ENCODE assay signal across 1 cellular context in the genomic region with DNA sequence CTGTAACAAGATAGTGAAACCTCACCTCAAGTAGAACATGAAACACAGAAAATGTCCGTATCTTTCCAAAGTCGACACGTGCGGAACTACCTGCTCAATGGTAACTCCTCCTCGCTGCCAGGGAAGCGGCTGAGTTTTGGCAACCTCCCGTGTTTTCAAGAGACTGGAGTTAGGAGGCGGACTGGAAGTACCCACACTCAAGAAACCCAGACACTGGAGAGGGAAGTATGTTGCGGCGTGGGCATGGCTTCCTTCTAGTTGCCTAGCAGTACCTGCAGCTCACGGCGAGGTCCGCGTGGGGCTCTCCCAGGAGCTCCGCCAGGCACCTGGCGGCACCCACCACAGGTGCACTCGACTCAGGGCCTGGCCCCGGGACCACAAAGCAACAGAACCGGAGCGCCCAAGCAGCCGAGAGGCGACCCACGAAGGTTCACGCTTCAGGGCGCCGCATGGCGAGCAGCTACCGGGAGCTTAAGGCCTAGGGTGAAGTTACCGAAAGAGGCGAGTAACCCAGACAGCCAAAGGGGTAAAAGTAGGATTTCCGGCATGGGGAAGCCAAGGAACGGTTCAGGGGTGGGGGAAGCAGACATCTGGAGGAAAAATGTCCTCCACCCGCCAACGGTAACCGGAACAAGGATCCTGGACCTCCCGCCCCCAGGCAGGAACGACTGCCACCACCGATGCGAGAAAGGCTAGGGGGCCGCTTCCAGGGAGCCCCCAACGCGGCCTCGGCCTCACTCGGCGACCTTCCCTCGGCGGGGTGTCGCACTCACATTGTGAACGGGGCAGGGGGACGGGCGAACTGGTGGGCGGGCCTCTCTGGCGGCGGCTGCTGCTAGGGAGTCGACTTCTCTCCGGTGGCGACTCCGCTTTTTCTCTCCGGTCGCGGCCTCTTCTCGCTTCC.
TF ChIP-seq lines count a peak whose summit lies in the region.

No MANE protein-coding gene starts in this region.

TF ChIP-seq in HEK293, 187 proteins besides CTCF, POLR2A, EP300 and RAD21 (continued from another document and continues in another):
- TF ChIP-seq, protein P1, sequence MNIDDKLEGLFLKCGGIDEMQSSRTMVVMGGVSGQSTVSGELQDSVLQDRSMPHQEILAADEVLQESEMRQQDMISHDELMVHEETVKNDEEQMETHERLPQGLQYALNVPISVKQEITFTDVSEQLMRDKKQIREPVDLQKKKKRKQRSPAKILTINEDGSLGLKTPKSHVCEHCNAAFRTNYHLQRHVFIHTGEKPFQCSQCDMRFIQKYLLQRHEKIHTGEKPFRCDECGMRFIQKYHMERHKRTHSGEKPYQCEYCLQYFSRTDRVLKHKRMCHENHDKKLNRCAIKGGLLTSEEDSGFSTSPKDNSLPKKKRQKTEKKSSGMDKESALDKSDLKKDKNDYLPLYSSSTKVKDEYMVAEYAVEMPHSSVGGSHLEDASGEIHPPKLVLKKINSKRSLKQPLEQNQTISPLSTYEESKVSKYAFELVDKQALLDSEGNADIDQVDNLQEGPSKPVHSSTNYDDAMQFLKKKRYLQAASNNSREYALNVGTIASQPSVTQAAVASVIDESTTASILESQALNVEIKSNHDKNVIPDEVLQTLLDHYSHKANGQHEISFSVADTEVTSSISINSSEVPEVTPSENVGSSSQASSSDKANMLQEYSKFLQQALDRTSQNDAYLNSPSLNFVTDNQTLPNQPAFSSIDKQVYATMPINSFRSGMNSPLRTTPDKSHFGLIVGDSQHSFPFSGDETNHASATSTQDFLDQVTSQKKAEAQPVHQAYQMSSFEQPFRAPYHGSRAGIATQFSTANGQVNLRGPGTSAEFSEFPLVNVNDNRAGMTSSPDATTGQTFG (tag by site-specific recombination; IDR thresholded peaks at IDR 0.05; ENCODE audit: borderline replicate concordance): no peak
- TF ChIP-seq, protein P2, sequence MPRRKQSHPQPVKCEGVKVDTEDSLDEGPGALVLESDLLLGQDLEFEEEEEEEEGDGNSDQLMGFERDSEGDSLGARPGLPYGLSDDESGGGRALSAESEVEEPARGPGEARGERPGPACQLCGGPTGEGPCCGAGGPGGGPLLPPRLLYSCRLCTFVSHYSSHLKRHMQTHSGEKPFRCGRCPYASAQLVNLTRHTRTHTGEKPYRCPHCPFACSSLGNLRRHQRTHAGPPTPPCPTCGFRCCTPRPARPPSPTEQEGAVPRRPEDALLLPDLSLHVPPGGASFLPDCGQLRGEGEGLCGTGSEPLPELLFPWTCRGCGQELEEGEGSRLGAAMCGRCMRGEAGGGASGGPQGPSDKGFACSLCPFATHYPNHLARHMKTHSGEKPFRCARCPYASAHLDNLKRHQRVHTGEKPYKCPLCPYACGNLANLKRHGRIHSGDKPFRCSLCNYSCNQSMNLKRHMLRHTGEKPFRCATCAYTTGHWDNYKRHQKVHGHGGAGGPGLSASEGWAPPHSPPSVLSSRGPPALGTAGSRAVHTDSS (tag by site-specific recombination; IDR thresholded peaks at IDR 0.05): no peak
- TF ChIP-seq, protein P3, sequence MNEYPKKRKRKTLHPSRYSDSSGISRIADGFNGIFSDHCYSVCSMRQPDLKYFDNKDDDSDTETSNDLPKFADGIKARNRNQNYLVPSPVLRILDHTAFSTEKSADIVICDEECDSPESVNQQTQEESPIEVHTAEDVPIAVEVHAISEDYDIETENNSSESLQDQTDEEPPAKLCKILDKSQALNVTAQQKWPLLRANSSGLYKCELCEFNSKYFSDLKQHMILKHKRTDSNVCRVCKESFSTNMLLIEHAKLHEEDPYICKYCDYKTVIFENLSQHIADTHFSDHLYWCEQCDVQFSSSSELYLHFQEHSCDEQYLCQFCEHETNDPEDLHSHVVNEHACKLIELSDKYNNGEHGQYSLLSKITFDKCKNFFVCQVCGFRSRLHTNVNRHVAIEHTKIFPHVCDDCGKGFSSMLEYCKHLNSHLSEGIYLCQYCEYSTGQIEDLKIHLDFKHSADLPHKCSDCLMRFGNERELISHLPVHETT (tag by site-specific recombination; IDR thresholded peaks at IDR 0.05): no peak
- no peak for TF ChIP-seq BCL11A (tag by site-specific recombination; IDR thresholded peaks at IDR 0.05; ENCODE audit: low read depth)
- no peak for TF ChIP-seq ZNF510 (tag by site-specific recombination; IDR thresholded peaks at IDR 0.05; ENCODE audit: insufficient replicate concordance)
- no peak for TF ChIP-seq GLI2 (tag by site-specific recombination; IDR thresholded peaks at IDR 0.05; ENCODE audit: borderline replicate concordance, low read depth)
- no peak for TF ChIP-seq ZNF423 (tag by site-specific recombination; IDR thresholded peaks at IDR 0.05)
- TF ChIP-seq ZNF561 (tag by site-specific recombination; IDR thresholded peaks at IDR 0.05; ENCODE audit: borderline replicate concordance): peak; percentile 34; the same call in 1 of the 2 replicates
- no peak for TF ChIP-seq ZNF626 (tag by site-specific recombination; IDR thresholded peaks at IDR 0.05)
- peak; percentile 77 for TF ChIP-seq ZNF121 (tag by site-specific recombination; IDR thresholded peaks at IDR 0.05)
- 0 out of 2 replicates have a peak, but pooled peaks have one; percentile 4 for TF ChIP-seq ZNF585B (tag by site-specific recombination; IDR thresholded peaks at IDR 0.05)
- TF ChIP-seq, protein P4, sequence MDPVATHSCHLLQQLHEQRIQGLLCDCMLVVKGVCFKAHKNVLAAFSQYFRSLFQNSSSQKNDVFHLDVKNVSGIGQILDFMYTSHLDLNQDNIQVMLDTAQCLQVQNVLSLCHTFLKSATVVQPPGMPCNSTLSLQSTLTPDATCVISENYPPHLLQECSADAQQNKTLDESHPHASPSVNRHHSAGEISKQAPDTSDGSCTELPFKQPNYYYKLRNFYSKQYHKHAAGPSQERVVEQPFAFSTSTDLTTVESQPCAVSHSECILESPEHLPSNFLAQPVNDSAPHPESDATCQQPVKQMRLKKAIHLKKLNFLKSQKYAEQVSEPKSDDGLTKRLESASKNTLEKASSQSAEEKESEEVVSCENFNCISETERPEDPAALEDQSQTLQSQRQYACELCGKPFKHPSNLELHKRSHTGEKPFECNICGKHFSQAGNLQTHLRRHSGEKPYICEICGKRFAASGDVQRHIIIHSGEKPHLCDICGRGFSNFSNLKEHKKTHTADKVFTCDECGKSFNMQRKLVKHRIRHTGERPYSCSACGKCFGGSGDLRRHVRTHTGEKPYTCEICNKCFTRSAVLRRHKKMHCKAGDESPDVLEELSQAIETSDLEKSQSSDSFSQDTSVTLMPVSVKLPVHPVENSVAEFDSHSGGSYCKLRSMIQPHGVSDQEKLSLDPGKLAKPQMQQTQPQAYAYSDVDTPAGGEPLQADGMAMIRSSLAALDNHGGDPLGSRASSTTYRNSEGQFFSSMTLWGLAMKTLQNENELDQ (tag by site-specific recombination; IDR thresholded peaks at IDR 0.05; ENCODE audit: low read depth): no peak
- TF ChIP-seq, protein P5, sequence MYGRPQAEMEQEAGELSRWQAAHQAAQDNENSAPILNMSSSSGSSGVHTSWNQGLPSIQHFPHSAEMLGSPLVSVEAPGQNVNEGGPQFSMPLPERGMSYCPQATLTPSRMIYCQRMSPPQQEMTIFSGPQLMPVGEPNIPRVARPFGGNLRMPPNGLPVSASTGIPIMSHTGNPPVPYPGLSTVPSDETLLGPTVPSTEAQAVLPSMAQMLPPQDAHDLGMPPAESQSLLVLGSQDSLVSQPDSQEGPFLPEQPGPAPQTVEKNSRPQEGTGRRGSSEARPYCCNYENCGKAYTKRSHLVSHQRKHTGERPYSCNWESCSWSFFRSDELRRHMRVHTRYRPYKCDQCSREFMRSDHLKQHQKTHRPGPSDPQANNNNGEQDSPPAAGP (tag by site-specific recombination; IDR thresholded peaks at IDR 0.05): no peak
- TF ChIP-seq, protein P6, sequence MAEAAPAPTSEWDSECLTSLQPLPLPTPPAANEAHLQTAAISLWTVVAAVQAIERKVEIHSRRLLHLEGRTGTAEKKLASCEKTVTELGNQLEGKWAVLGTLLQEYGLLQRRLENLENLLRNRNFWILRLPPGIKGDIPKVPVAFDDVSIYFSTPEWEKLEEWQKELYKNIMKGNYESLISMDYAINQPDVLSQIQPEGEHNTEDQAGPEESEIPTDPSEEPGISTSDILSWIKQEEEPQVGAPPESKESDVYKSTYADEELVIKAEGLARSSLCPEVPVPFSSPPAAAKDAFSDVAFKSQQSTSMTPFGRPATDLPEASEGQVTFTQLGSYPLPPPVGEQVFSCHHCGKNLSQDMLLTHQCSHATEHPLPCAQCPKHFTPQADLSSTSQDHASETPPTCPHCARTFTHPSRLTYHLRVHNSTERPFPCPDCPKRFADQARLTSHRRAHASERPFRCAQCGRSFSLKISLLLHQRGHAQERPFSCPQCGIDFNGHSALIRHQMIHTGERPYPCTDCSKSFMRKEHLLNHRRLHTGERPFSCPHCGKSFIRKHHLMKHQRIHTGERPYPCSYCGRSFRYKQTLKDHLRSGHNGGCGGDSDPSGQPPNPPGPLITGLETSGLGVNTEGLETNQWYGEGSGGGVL (tag by site-specific recombination; IDR thresholded peaks at IDR 0.05): no peak
- no peak for TF ChIP-seq ZNF610 (tag by site-specific recombination; IDR thresholded peaks at IDR 0.05; ENCODE audit: borderline replicate concordance)
- no peak for TF ChIP-seq ZNF426 (tag by site-specific recombination; IDR thresholded peaks at IDR 0.05)
- TF ChIP-seq GFI1B (tag by site-specific recombination; IDR thresholded peaks at IDR 0.05): no peak
- TF ChIP-seq OVOL3 (tag by site-specific recombination; IDR thresholded peaks at IDR 0.05): no peak
- TF ChIP-seq MYNN (tag by site-specific recombination; IDR thresholded peaks at IDR 0.05; ENCODE audit: borderline replicate concordance): no peak
- no peak for TF ChIP-seq MZF1 (tag by site-specific recombination; IDR thresholded peaks at IDR 0.05; ENCODE audit: borderline replicate concordance)
- no peak for TF ChIP-seq ZNF416 (tag by site-specific recombination; IDR thresholded peaks at IDR 0.05)
- no peak for TF ChIP-seq ZNF140 (tag by site-specific recombination; IDR thresholded peaks at IDR 0.05)
- no peak for TF ChIP-seq ZNF366 (tag by site-specific recombination; conservative IDR thresholded peaks at IDR 0.05)
- TF ChIP-seq, protein P7, sequence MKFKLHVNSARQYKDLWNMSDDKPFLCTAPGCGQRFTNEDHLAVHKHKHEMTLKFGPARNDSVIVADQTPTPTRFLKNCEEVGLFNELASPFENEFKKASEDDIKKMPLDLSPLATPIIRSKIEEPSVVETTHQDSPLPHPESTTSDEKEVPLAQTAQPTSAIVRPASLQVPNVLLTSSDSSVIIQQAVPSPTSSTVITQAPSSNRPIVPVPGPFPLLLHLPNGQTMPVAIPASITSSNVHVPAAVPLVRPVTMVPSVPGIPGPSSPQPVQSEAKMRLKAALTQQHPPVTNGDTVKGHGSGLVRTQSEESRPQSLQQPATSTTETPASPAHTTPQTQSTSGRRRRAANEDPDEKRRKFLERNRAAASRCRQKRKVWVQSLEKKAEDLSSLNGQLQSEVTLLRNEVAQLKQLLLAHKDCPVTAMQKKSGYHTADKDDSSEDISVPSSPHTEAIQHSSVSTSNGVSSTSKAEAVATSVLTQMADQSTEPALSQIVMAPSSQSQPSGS (tag by site-specific recombination; IDR thresholded peaks at IDR 0.05; ENCODE audit: low read depth): no peak
- no peak for TF ChIP-seq ZNF146 (tag by site-specific recombination; IDR thresholded peaks at IDR 0.05)
- no peak for TF ChIP-seq KLF9 (tag by site-specific recombination; IDR thresholded peaks at IDR 0.05; ENCODE audit: low read depth)
- TF ChIP-seq, protein P8, sequence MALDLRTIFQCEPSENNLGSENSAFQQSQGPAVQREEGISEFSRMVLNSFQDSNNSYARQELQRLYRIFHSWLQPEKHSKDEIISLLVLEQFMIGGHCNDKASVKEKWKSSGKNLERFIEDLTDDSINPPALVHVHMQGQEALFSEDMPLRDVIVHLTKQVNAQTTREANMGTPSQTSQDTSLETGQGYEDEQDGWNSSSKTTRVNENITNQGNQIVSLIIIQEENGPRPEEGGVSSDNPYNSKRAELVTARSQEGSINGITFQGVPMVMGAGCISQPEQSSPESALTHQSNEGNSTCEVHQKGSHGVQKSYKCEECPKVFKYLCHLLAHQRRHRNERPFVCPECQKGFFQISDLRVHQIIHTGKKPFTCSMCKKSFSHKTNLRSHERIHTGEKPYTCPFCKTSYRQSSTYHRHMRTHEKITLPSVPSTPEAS (tag by site-specific recombination; IDR thresholded peaks at IDR 0.05): no peak
- 0 out of 2 replicates have a peak, but pooled peaks have one; percentile 6 for TF ChIP-seq ZNF394 (tag by site-specific recombination; IDR thresholded peaks at IDR 0.05; ENCODE audit: borderline replicate concordance)
- no peak for TF ChIP-seq TCF7L2 (IDR thresholded peaks at IDR 0.05; ENCODE audit: borderline replicate concordance, low read depth, low read length)
- TF ChIP-seq REPIN1 (tag by site-specific recombination; IDR thresholded peaks at IDR 0.05; ENCODE audit: low read depth): no peak
- TF ChIP-seq ZNF341 (tag by site-specific recombination; IDR thresholded peaks at IDR 0.05; ENCODE audit: low read depth): no peak
- no peak for TF ChIP-seq OSR2 (tag by site-specific recombination; IDR thresholded peaks at IDR 0.05)
- no peak; the same call in 1 of the 2 replicates for TF ChIP-seq ZFP69B (tag by site-specific recombination; IDR thresholded peaks at IDR 0.05)
- TF ChIP-seq ZNF274 (IDR thresholded peaks at IDR 0.05; ENCODE audit: low read length): no peak
- no peak for TF ChIP-seq ZNF274 (tag by site-specific recombination; IDR thresholded peaks at IDR 0.05; ENCODE audit: borderline replicate concordance)
- TF ChIP-seq SETDB1 (IDR thresholded peaks at IDR 0.05; ENCODE audit: insufficient read length, low read length): no peak
- TF ChIP-seq ZFP37 (tag by site-specific recombination; IDR thresholded peaks at IDR 0.05): peak; percentile 76
- no peak for TF ChIP-seq ZSCAN16 (tag by site-specific recombination; IDR thresholded peaks at IDR 0.05)
- no peak for TF ChIP-seq ZNF530 (tag by site-specific recombination; IDR thresholded peaks at IDR 0.05; ENCODE audit: low read depth)
- no peak for TF ChIP-seq ZNF677 (tag by site-specific recombination; IDR thresholded peaks at IDR 0.05)
- TF ChIP-seq ZNF660 (tag by site-specific recombination; IDR thresholded peaks at IDR 0.05): no peak
- TF ChIP-seq ZNF248 (tag by site-specific recombination; IDR thresholded peaks at IDR 0.05): no peak
- no peak for TF ChIP-seq ZBTB1 (tag by site-specific recombination; IDR thresholded peaks at IDR 0.05)
- no peak for TF ChIP-seq ZFP41 (tag by site-specific recombination; IDR thresholded peaks at IDR 0.05; ENCODE audit: borderline replicate concordance)
- peak; percentile 70 for TF ChIP-seq ZIC2 (tag by site-specific recombination; IDR thresholded peaks at IDR 0.05)
- no peak for TF ChIP-seq ZNF311 (tag by site-specific recombination; IDR thresholded peaks at IDR 0.05; ENCODE audit: borderline replicate concordance)
- TF ChIP-seq SCRT2 (tag by site-specific recombination; IDR thresholded peaks at IDR 0.05): 0 out of 2 replicates have a peak, but pooled peaks have one; percentile 35
